In genomic region chr20:10586296-10586695, GRCh38 we compare ENCODE assay signal across 1 cellular context.
TF ChIP-seq lines count a peak whose summit lies in the region.

No MANE protein-coding gene starts in this region.

TF ChIP-seq in A549, 52 proteins besides CTCF, POLR2A, EP300 and RAD21 (continued from another document):
- no peak for TF ChIP-seq BHLHE40 (IDR thresholded peaks at IDR 0.05; ENCODE audit: low read depth, low read length)
- no peak for TF ChIP-seq FOSB (CRISPR knock-in tag; IDR thresholded peaks at IDR 0.05)
- TF ChIP-seq ZC3H11A (IDR thresholded peaks at IDR 0.05), result no peak
- TF ChIP-seq NFE2L2 (conservative IDR thresholded peaks at IDR 0.05; ENCODE audit: low read length), result no peak
- no peak for TF ChIP-seq ATOH8 (CRISPR knock-in tag; IDR thresholded peaks at IDR 0.05; ENCODE audit: low read depth)
- no peak for TF ChIP-seq EHMT2 (IDR thresholded peaks at IDR 0.05; ENCODE audit: low read depth)
- no peak for TF ChIP-seq RARB (CRISPR knock-in tag; IDR thresholded peaks at IDR 0.05)
- no peak for TF ChIP-seq SMC3 (IDR thresholded peaks at IDR 0.05)
